ENCODE assay signal across 1 cellular context in genomic region chr15:58466566-58466965, GRCh38.
TF ChIP-seq lines count a peak whose summit lies in the region.

No MANE protein-coding gene starts in this region.

TF ChIP-seq in HepG2, 621 proteins besides CTCF, POLR2A, EP300 and RAD21:
- TF ChIP-seq KAT2B (IDR thresholded peaks at IDR 0.05; ENCODE audit: borderline replicate concordance, low read depth, low read length) (no peak), ZFY (CRISPR knock-in tag; IDR thresholded peaks at IDR 0.05) (no peak), ZNF577 (CRISPR knock-in tag; IDR thresholded peaks at IDR 0.05; ENCODE audit: borderline replicate concordance, low read depth) (no peak), RARA (CRISPR knock-in tag; IDR thresholded peaks at IDR 0.05) (0 out of 2 replicates have a peak, but pooled peaks have one; percentile 8), POGZ (CRISPR knock-in tag; IDR thresholded peaks at IDR 0.05) (0 out of 2 replicates have a peak, but pooled peaks have one; percentile 0)
